9 cellular contexts compared by ENCODE assay signal in the genomic region with DNA sequence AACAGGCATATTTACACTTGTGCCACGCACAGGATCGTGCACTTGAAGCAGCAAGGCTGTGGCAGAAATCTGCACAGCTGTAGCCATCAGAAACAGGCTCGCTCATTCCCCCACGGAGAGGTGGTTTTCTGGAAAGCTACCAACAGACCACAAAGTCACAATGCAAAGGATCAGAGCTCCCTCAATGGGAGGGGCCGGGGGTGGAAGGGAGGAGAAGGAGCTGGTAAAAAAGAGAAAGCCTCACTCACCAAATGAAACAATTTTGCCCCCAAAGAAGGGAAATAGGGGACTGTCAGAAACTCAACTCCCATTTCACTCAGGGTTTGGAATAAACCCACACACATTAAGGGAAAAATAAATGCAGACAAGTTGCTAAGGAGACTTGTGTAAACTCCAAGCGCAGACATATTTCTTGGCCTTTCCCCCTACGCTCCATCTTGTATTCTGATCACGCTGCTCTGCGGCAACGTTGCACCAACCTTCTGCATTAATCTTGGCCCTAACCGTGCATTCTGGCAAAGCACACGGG. TPM values are rescaled to one million over a fixed set of nuclear protein-coding genes. Genes with fewer than 3 reads are reported as not detected.
DNase-seq lines count a peak whose midpoint lies in the region; ATAC-seq, FAIRE-seq and TF ChIP-seq lines count a peak whose summit lies in the region.
"Had no signal": no experiment of that assay in that cellular context is flagged by ENCODE, and none has a peak within 500 bp of the region (broad histone marks: within the 10 kb centered on the region; RNA-seq: fewer than 3 reads in every experiment).

No MANE protein-coding gene starts in this region.

- no peaks in the 10 kb centered on the region for H3K9me2 ChIP-seq in hepatocyte (replicated peaks; ENCODE audit: insufficient read depth)

- H3K4me3 ChIP-seq in ascending aorta (peak overlapping the region; percentile 32 to 62), hepatocyte (no peak overlapping the region), stomach smooth muscle (ENCODE audit: low read length in 2 of 2) (peak overlapping the region; percentile 45 to 73), HepG2 (replicated peaks in 1 of 3; ENCODE audit: insufficient read depth in 1 of 3, low read depth in 2 of 3, low read length in 3 of 3) (no peak overlapping the region)

- H3K9me3 ChIP-seq in ascending aorta: no peaks in the 10 kb centered on the region
- no peaks in the 10 kb centered on the region for H3K9me3 ChIP-seq in hepatocyte (ENCODE audit: low read depth)
- no peaks in the 10 kb centered on the region for H3K9me3 ChIP-seq in stomach smooth muscle (ENCODE audit: control insufficient read depth in 2 of 2, low read length in 2 of 2)
- no peaks in the 10 kb centered on the region for H3K9me3 ChIP-seq in HepG2 (ENCODE audit: low read length)

- peak overlapping the region; percentile 67 for H3K4me2 ChIP-seq in hepatocyte
- no peak overlapping the region for H3K4me2 ChIP-seq in HepG2 (ENCODE audit: low read depth, low read length)

- TF ChIP-seq POLR2A in HepG2 (IDR thresholded peaks at IDR 0.05; ENCODE audit: insufficient read depth in 1 of 2, low read depth in 2 of 2, low read length in 2 of 2): no peak

- DNase-seq in HCEC 1CT (peak; percentile 65), ascending aorta (ENCODE audit: low spot score in 2 of 2) (no peak), hepatocyte (ENCODE audit: low spot score) (peak; percentile 23), RCC 7860 (ENCODE audit: low spot score) (no peak), HepG2 (ENCODE audit: low spot score) (no peak)
- DNase-seq in activated CD4-positive, alpha-beta T cell treated with anti-CD3 and anti-CD28 coated beads, Interleukin-2, amount 50 U/mL, for 1 hour: no peak
- DNase-seq: T-helper 2 cell had no signal

- ATAC-seq in HepG2: no peak
- no peak for ATAC-seq in GM19452 (IDR thresholded peaks at IDR 0.05; ENCODE audit: unreplicated experiment)

- TF ChIP-seq CTCF in ascending aorta (IDR thresholded peaks at IDR 0.05): no peak
- no peak for TF ChIP-seq CTCF in hepatocyte (IDR thresholded peaks at IDR 0.05; ENCODE audit: poor library complexity)
- TF ChIP-seq CTCF in HepG2 (CRISPR knock-in tag; IDR thresholded peaks at IDR 0.05): no peak

- H3K27me3 ChIP-seq in ascending aorta (no peaks in the 10 kb centered on the region), hepatocyte (no peaks in the 10 kb centered on the region), stomach smooth muscle (ENCODE audit: control insufficient read depth in 1 of 2, insufficient read depth in 2 of 2, low read length in 2 of 2) (no peaks in the 10 kb centered on the region), HepG2 (ENCODE audit: control insufficient read depth in 1 of 2, insufficient read depth in 2 of 2, low read length in 2 of 2) (no peaks in the 10 kb centered on the region)

- no peaks in the 10 kb centered on the region for H3K79me2 ChIP-seq in hepatocyte
- no peaks in the 10 kb centered on the region for H3K79me2 ChIP-seq in HepG2 (ENCODE audit: insufficient read depth, low read length)

- H3K27ac ChIP-seq in ascending aorta: peak overlapping the region; percentile 80 to 94
- peak overlapping the region; percentile 81 for H3K27ac ChIP-seq in hepatocyte
- peak overlapping the region; percentile 81 for H3K27ac ChIP-seq in stomach smooth muscle (ENCODE audit: low read length)
- H3K27ac ChIP-seq in HepG2 (ENCODE audit: extremely low read length, insufficient read depth, low read length): no peak overlapping the region

- intact Hi-C loops in ascending aorta (cut with DNase I) (loop anchor here (2.0 to 5.0 kb wide), 2 partner anchors 20 to 43 kb away; no protein-coding TSS in a partner anchor), HepG2 (cut with micrococcal nuclease; ENCODE audit: unreplicated experiment) (no loop called here)

- POLR2A ChIA-PET in HepG2 (lab: Yijun Ruan, JAX): no interaction called here

- H3K9ac ChIP-seq in stomach smooth muscle (ENCODE audit: low read length in 2 of 2) (peak overlapping the region; percentile 69 to 77), HepG2 (ENCODE audit: insufficient read depth, low read depth, low read length) (no peak overlapping the region)

- no peaks in the 10 kb centered on the region for H4K20me1 ChIP-seq in hepatocyte (ENCODE audit: insufficient read depth, poor library complexity, severe bottlenecking)
- no peaks in the 10 kb centered on the region for H4K20me1 ChIP-seq in HepG2 (ENCODE audit: insufficient read depth, low read length)

- H2AFZ ChIP-seq in hepatocyte (no peak overlapping the region), HepG2 (ENCODE audit: low read length) (no peak overlapping the region)

- in situ Hi-C loops in HepG2 (cut with HindIII; ENCODE audit: extremely low pct_ligation_motif_present, low pct_unique_long_range_greater_than_20kb): no loop called here

- no peak for FAIRE-seq in RCC 7860 (lab: Jason Lieb, UNC)
- FAIRE-seq in HepG2 (lab: Jason Lieb, UNC): no peak

- WGBS in hepatocyte (ENCODE audit: low lambda C conversion rate, missing lambda C conversion rate): 59% methylated on average over 12 of the region's 12 CpGs
- WGBS in HepG2 (ENCODE audit: low lambda C conversion rate): 51% methylated on average over 12 of the region's 12 CpGs

- TF ChIP-seq EP300 in HepG2 (IDR thresholded peaks at IDR 0.05; ENCODE audit: low read depth in 2 of 2, low read length in 2 of 2) (no peak), HepG2 (CRISPR knock-in tag; IDR thresholded peaks at IDR 0.05; ENCODE audit: borderline replicate concordance) (no peak)

- CTCF ChIA-PET in HepG2 (lab: Yijun Ruan, JAX; ENCODE audit: low intra/inter-chr PET ratio, low total read pairs): no interaction called here

- H3K4me1 ChIP-seq in ascending aorta (peaks cover 11 to 38% of the 10 kb centered on the region in 2 donors), hepatocyte (ENCODE audit: insufficient read depth) (peaks cover 10% of the 10 kb centered on the region), stomach smooth muscle (ENCODE audit: control insufficient read depth, insufficient read depth, low read length) (peaks cover 33% of the 10 kb centered on the region), HepG2 (ENCODE audit: insufficient read depth, low read length) (no peaks in the 10 kb centered on the region)

- no TSS peak for BruUV-seq in HepG2 (replicated peaks; lab: Mats Ljungman, UMichigan)

- TF ChIP-seq RAD21 in HepG2 (CRISPR knock-in tag; IDR thresholded peaks at IDR 0.05): no peak

- H3K36me3 ChIP-seq in ascending aorta: no peaks in the 10 kb centered on the region
- H3K36me3 ChIP-seq in hepatocyte (replicated peaks; ENCODE audit: insufficient read depth, low read depth): no peaks in the 10 kb centered on the region
- no peaks in the 10 kb centered on the region for H3K36me3 ChIP-seq in stomach smooth muscle (ENCODE audit: control insufficient read depth in 2 of 2, insufficient read depth in 2 of 2, low read length in 2 of 2)
- no peaks in the 10 kb centered on the region for H3K36me3 ChIP-seq in HepG2 (replicated peaks in 1 of 2; ENCODE audit: control insufficient read depth in 1 of 2, insufficient read depth in 2 of 2, low read length in 2 of 2)

TF ChIP-seq in HepG2, 621 proteins besides CTCF, POLR2A, EP300 and RAD21 (continues in another document):
- no peak for TF ChIP-seq KAT2B (IDR thresholded peaks at IDR 0.05; ENCODE audit: borderline replicate concordance, low read depth, low read length)
- TF ChIP-seq, protein P1, sequence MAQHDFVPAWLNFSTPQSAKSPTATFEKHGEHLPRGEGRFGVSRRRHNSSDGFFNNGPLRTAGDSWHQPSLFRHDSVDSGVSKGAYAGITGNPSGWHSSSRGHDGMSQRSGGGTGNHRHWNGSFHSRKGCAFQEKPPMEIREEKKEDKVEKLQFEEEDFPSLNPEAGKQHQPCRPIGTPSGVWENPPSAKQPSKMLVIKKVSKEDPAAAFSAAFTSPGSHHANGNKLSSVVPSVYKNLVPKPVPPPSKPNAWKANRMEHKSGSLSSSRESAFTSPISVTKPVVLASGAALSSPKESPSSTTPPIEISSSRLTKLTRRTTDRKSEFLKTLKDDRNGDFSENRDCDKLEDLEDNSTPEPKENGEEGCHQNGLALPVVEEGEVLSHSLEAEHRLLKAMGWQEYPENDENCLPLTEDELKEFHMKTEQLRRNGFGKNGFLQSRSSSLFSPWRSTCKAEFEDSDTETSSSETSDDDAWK (CRISPR knock-in tag; IDR thresholded peaks at IDR 0.05): no peak
- TF ChIP-seq ZNF674 (CRISPR knock-in tag; IDR thresholded peaks at IDR 0.05; ENCODE audit: low read depth): no peak
- no peak for TF ChIP-seq ZNF468 (CRISPR knock-in tag; IDR thresholded peaks at IDR 0.05)
- TF ChIP-seq ZNF30 (CRISPR knock-in tag; IDR thresholded peaks at IDR 0.05): no peak
- TF ChIP-seq ZNF441 (CRISPR knock-in tag; IDR thresholded peaks at IDR 0.05; ENCODE audit: borderline replicate concordance): no peak
- TF ChIP-seq, protein P2, sequence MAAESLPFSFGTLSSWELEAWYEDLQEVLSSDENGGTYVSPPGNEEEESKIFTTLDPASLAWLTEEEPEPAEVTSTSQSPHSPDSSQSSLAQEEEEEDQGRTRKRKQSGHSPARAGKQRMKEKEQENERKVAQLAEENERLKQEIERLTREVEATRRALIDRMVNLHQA (CRISPR knock-in tag; IDR thresholded peaks at IDR 0.05): no peak

RNA-seq across cellular contexts. Expression of a gene that starts 43.2 kb away (rescaled TPM):
- total RNA-seq in ascending aorta (not detected), hepatocyte (1.7 and 2.3 TPM in 2 replicates), HepG2 (2016; rRNA removed; fragmentation: Illumina TruSeq; extraction: Trizol) (not detected in 2 replicates)
- polyA plus RNA-seq in hepatocyte (0.41 and 0.99 TPM in 2 replicates), HepG2 (2011; rRNA removed) (not detected in 2 replicates)
- not detected in 2 replicates for total RNA-seq in HepG2 (2016; cell fraction: cytosol; rRNA removed; fragmentation: Illumina TruSeq; extraction: Trizol; ENCODE audit: low read depth)
- not detected in 2 replicates for total RNA-seq in HepG2 (2016; cell fraction: insoluble cytoplasmic fraction; rRNA removed; fragmentation: Illumina TruSeq; extraction: Trizol)
- not detected in 2 replicates for total RNA-seq in HepG2 (2016; cell fraction: membrane; rRNA removed; fragmentation: Illumina TruSeq; extraction: Trizol)
- total RNA-seq in HepG2 (2016; cell fraction: nucleus; rRNA removed; fragmentation: Illumina TruSeq; extraction: Trizol): not detected in 2 replicates
- polyA plus RNA-seq in HepG2 (2011; cell fraction: cytosol; rRNA removed): not detected in 2 replicates
- polyA plus RNA-seq in HepG2 (2011; cell fraction: nucleus; rRNA removed): not detected in 2 replicates
- not detected in 2 replicates for polyA plus RNA-seq in HepG2 (2012)
- polyA plus RNA-seq in HepG2 (2016; cell fraction: cytosol; fragmentation: Illumina TruSeq; extraction: Trizol; ENCODE audit: low read depth): not detected in 2 replicates
- not detected in 2 replicates for polyA plus RNA-seq in HepG2 (2016; cell fraction: insoluble cytoplasmic fraction; fragmentation: Illumina TruSeq; extraction: Trizol; ENCODE audit: low read depth)
- not detected in 2 replicates for polyA plus RNA-seq in HepG2 (2016; cell fraction: membrane; fragmentation: Illumina TruSeq; extraction: Trizol; ENCODE audit: low read depth)
- not detected in 2 replicates for polyA plus RNA-seq in HepG2 (2016; cell fraction: nucleus; fragmentation: Illumina TruSeq; extraction: Trizol; ENCODE audit: insufficient read depth, low read depth)
- polyA minus RNA-seq in HepG2 (2011; rRNA and poly(A)+ RNA removed; ENCODE audit: low replicate concordance): 4.2 TPM in 1 of 2 replicates, not detected in the other
- not detected in 2 replicates for polyA minus RNA-seq in HepG2 (2011; cell fraction: cytosol; rRNA and poly(A)+ RNA removed)
- not detected in 2 replicates for polyA minus RNA-seq in HepG2 (2011; cell fraction: nucleus; rRNA and poly(A)+ RNA removed)

Comparison
In these comparisons a context has a peak if more than half of its experiments do, and no peak if none do; other contexts are left out.
1. DNase-seq: peak in HCEC 1CT (single experiment) and hepatocyte (single experiment); none in ascending aorta (0 of 2), RCC 7860 (single experiment), activated CD4-positive, alpha-beta T cell treated with anti-CD3 and anti-CD28 coated beads, Interleukin-2, amount 50 U/mL, for 1 hour (single experiment) and HepG2 (single experiment).
2. H3K4me3 ChIP-seq: peak in ascending aorta (2 of 2) and stomach smooth muscle (2 of 2); none in hepatocyte (single experiment) and HepG2 (0 of 3).